22 cellular contexts compared by ENCODE assay signal in genomic region chr2:100107440-100107839, GRCh38. TPM values are rescaled to one million over a fixed set of nuclear protein-coding genes. Genes with fewer than 3 reads are reported as not detected.
DNase-seq lines count a peak whose midpoint lies in the region; ATAC-seq and TF ChIP-seq lines count a peak whose summit lies in the region.
"Had no signal": no experiment of that assay in that cellular context is flagged by ENCODE, and none has a peak within 500 bp of the region (broad histone marks: within the 10 kb centered on the region; RNA-seq: fewer than 3 reads in every experiment).

No MANE protein-coding gene starts in this region.

- no peaks in the 10 kb centered on the region for H3K9me2 ChIP-seq in PC-3 (replicated peaks; ENCODE audit: low read length)

- H3K79me2 ChIP-seq in PC-3 (ENCODE audit: low read length): no peaks in the 10 kb centered on the region

- no peak overlapping the region for H3K4me3 ChIP-seq in BLaER1 treated with 17β-estradiol and CSF1 and Interleukin-3, amounts not matched to agents 10 nM and 100 nM
- H3K4me3 ChIP-seq in muscle layer of colon (ENCODE audit: low read depth in 1 of 2, low read length in 2 of 2) (no peak overlapping the region), sigmoid colon (no peak overlapping the region), foreskin fibroblast (ENCODE audit: low read depth in 1 of 2, low read length in 2 of 2) (no peak overlapping the region), brain microvascular endothelial cell (ENCODE audit: low read depth, low read length) (no peak overlapping the region), PC-3 (ENCODE audit: low read length) (no peak overlapping the region)
- H3K4me3 ChIP-seq: PC-9 had no signal

- peaks cover 33 to 73% (median 70%) of the 10 kb centered on the region in 10 experiments for H3K4me1 ChIP-seq in BLaER1 treated with 17β-estradiol and CSF1 and Interleukin-3, amounts not matched to agents 10 nM and 100 nM
- peaks cover 31% of the 10 kb centered on the region for H3K4me1 ChIP-seq in muscle layer of colon (ENCODE audit: insufficient read depth, low read length)
- peaks cover 0 to 44% (median 21%) of the 10 kb centered on the region in 4 donors for H3K4me1 ChIP-seq in sigmoid colon
- H3K4me1 ChIP-seq in PC-3 (ENCODE audit: insufficient read depth, low read length): no peaks in the 10 kb centered on the region
- H3K4me1 ChIP-seq: Caco-2 had no signal

- no peak overlapping the region for H2AFZ ChIP-seq in PC-3 (ENCODE audit: low read length)
- H2AFZ ChIP-seq: PC-9 had no signal

- no peaks in the 10 kb centered on the region for H3F3A ChIP-seq in PC-3 (ENCODE audit: low read length, unreplicated experiment)

- CTCF ChIA-PET in PC-3 (lab: Charles Lee): no interaction called here

- peaks cover 0 to 17% (median 7%) of the 10 kb centered on the region in 11 experiments; a peak in 10 of 22 replicates for H3K36me3 ChIP-seq in BLaER1 treated with 17β-estradiol and CSF1 and Interleukin-3, amounts not matched to agents 10 nM and 100 nM
- H3K36me3 ChIP-seq in muscle layer of colon (ENCODE audit: insufficient read depth, low read length): no peaks in the 10 kb centered on the region
- no peaks in the 10 kb centered on the region for H3K36me3 ChIP-seq in sigmoid colon
- no peaks in the 10 kb centered on the region for H3K36me3 ChIP-seq in brain microvascular endothelial cell (replicated peaks)
- H3K36me3 ChIP-seq in PC-3 (ENCODE audit: low read depth, low read length): no peaks in the 10 kb centered on the region

- POLR2A ChIA-PET in PC-3 (lab: Charles Lee; ENCODE audit: unreplicated experiment): no interaction called here

- TF ChIP-seq POLR2A in sigmoid colon (IDR thresholded peaks at IDR 0.05): no peak

- H3K27me3 ChIP-seq in BLaER1 treated with 17β-estradiol and CSF1 and Interleukin-3, amounts not matched to agents 10 nM and 100 nM: peaks cover 26 to 41% (median 29%) of the 10 kb centered on the region in 11 experiments
- H3K27me3 ChIP-seq in muscle layer of colon (ENCODE audit: control insufficient read depth in 1 of 2, insufficient read depth in 2 of 2, low read length in 2 of 2): no peaks in the 10 kb centered on the region
- H3K27me3 ChIP-seq in sigmoid colon: no peaks in the 10 kb centered on the region
- no peaks in the 10 kb centered on the region for H3K27me3 ChIP-seq in brain microvascular endothelial cell (replicated peaks)
- peaks cover 66% of the 10 kb centered on the region for H3K27me3 ChIP-seq in PC-3 (ENCODE audit: low read length)

- H4K20me1 ChIP-seq in BLaER1 treated with 17β-estradiol and CSF1 and Interleukin-3, amounts not matched to agents 10 nM and 100 nM: peaks cover 0 to 36% (median 17%) of the 10 kb centered on the region in 11 experiments; a peak in 11 of 22 replicates
- H4K20me1 ChIP-seq in PC-3 (ENCODE audit: low read length): no peaks in the 10 kb centered on the region

- 76 to 88% methylated on average over 1 of the region's 1 CpG for WGBS in sigmoid colon, 2 donors

- DNase-seq in sigmoid colon (no peak), foreskin fibroblast (no peak), cerebellar nuclear complex (lab: John Stamatoyannopoulos, UW) (no peak), brain microvascular endothelial cell (no peak), PC-3 (no peak)
- DNase-seq: Caco-2, GDM1, H9, NCI-H1048, NCI-H1436, NCI-H2029, NCI-H510A, NCI-H82, PC-9, SIG-M5 had no signal

- in situ Hi-C loops in brain microvascular endothelial cell (cut with HindIII; ENCODE audit: low pct_ligation_motif_present, low sequenced_read_pairs): no loop called here

- intact Hi-C loops in sigmoid colon (cut with DNase I) (loop anchor here (5.0 kb wide), 1 partner anchor 90 kb away; no protein-coding TSS in a partner anchor), PC-3 (cut with micrococcal nuclease) (no loop called here)

- no peak for ATAC-seq in PC-3
- ATAC-seq: SK-N-SH treated with all-trans-retinoic acid at 6 μM for 48 hours had no signal

- H3K9ac ChIP-seq in BLaER1 treated with 17β-estradiol and CSF1 and Interleukin-3, amounts not matched to agents 10 nM and 100 nM: 0 out of 22 replicates have a peak overlapping the region, but pooled peaks of 1 of the 11 experiments have one; percentile 19
- H3K9ac ChIP-seq in muscle layer of colon (ENCODE audit: low read length): no peak overlapping the region
- H3K9ac ChIP-seq in PC-3 (ENCODE audit: low read length): no peak overlapping the region

- H3K27ac ChIP-seq in BLaER1 treated with 17β-estradiol and CSF1 and Interleukin-3, amounts not matched to agents 10 nM and 100 nM: no peak overlapping the region
- H3K27ac ChIP-seq in angular gyrus (ENCODE audit: low read depth, low read length) (peak overlapping the region; percentile 45), muscle layer of colon (ENCODE audit: low read depth, low read length) (peak overlapping the region; percentile 83), sigmoid colon (peak overlapping the region; percentile 76 to 80 (median 78)), brain microvascular endothelial cell (no peak overlapping the region), PC-3 (ENCODE audit: low read length) (no peak overlapping the region)
- H3K27ac ChIP-seq: PC-9, RWPE1 had no signal

- no TSS peak for BruUV-seq in PC-3 (replicated peaks; lab: Mats Ljungman, UMichigan)

- TF ChIP-seq CTCF in sigmoid colon (IDR thresholded peaks at IDR 0.05) (no peak), foreskin fibroblast (IDR thresholded peaks at IDR 0.05; ENCODE audit: low read depth, low read length) (no peak), brain microvascular endothelial cell (IDR thresholded peaks at IDR 0.05; ENCODE audit: low read depth, low read length, missing control alignments) (no peak), PC-3 (conservative IDR thresholded peaks at IDR 0.05; ENCODE audit: low read depth, low read length) (no peak)

- no peak for TF ChIP-seq EP300 in sigmoid colon (IDR thresholded peaks at IDR 0.05)

- H3K9me3 ChIP-seq in BLaER1 treated with 17β-estradiol and CSF1 and Interleukin-3, amounts not matched to agents 10 nM and 100 nM (replicated peaks in 1 of 11): 0 out of 22 replicates have a peak, but pooled peaks cover 0 to 6% (median 0%) of the 10 kb centered on the region in 11 experiments
- H3K9me3 ChIP-seq in muscle layer of colon (ENCODE audit: low read length) (no peaks in the 10 kb centered on the region), sigmoid colon (no peaks in the 10 kb centered on the region), PC-3 (ENCODE audit: low read length) (no peaks in the 10 kb centered on the region)
- H3K9me3 ChIP-seq: Caco-2 had no signal

- H3K4me2 ChIP-seq in BLaER1 treated with 17β-estradiol and CSF1 and Interleukin-3, amounts not matched to agents 10 nM and 100 nM: peak overlapping the region in 9 of 11 experiments; percentile 54 to 100 (median 77); a peak in 16 of 22 replicates
- H3K4me2 ChIP-seq in PC-3 (ENCODE audit: low read length): no peak overlapping the region
- H3K4me2 ChIP-seq: PC-9 had no signal

RNA-seq across cellular contexts. Expression of gene AFF3, which starts 35.0 kb away (rescaled TPM):
- total RNA-seq in sigmoid colon (10 to 100 TPM; 18.6 to 25.0 (median 20.4) TPM), PC-3 (2014; rRNA removed) (0.04 and 0.06 TPM in 2 replicates)
- polyA plus RNA-seq in sigmoid colon: 1 to 10 TPM in 2 of 3 donors, under 1 TPM in 1; 0.46 to 7.8 (median 1.2) TPM
- total RNA-seq: A673, HT-29, PC-9 had no signal

Comparison
In these comparisons a context has a peak if more than half of its experiments do, and no peak if none do; other contexts are left out.
1. H3K27ac ChIP-seq: peak in angular gyrus (single experiment), muscle layer of colon (single experiment) and sigmoid colon (4 of 4); none in BLaER1 treated with 17β-estradiol and CSF1 and Interleukin-3, amounts not matched to agents 10 nM and 100 nM (0 of 11), brain microvascular endothelial cell (single experiment) and PC-3 (single experiment).
2. RNA of gene AFF3, which starts 35.0 kb away (total RNA-seq): 18.6 to 25.0 TPM in sigmoid colon; 0.04 to 0.06 TPM in PC-3; every median in the first group is over 10 times any median in the second.